10 cellular contexts compared by ENCODE assay signal in the genomic region with DNA sequence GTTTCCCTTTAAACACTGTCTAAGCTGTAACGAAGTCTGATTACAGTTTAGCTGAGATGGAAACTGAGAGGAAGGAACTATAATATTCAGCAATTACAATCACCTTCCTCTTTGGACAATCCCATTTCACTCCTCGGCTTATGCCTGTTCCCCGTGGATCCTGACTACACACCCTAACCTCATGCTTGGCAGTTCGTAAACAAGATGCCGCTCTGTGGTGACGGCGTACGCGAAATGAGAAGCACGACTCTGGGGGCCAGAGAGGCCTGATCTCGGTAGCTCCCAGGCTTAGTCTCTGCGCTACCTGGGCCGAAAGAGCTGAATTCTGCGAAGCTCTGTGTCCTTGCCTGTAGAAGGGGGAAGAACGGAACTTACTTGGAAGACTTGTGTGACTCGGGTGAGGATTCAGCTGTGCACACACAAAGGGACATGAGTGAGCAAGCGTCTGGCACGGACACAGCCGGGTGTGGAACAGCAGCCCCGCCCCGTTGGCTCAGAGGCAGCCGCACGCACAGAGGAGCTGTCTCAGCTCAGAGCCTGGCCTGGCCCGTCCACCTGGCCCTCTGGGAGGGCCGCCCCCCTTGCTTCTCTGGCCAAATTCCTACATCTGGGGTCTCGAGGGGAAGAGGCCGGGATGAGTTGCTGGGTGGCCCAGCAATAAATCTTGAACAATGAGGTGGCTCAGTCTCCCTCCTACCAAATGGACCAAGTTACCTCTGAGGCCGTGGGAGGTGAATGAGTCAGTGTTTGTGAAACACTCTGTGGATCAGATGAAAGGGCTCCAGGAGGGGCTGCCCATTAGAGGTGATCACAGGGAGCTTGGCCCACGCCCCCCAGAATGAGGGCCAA.
DNase-seq lines count a peak whose midpoint lies in the region; ATAC-seq and FAIRE-seq lines count a peak whose summit lies in the region.
"Had no signal": no experiment of that assay in that cellular context is flagged by ENCODE, and none has a peak within 500 bp of the region (broad histone marks: within the 10 kb centered on the region; RNA-seq: fewer than 3 reads in every experiment).

No MANE protein-coding gene starts in this region.

- H3K9me3 ChIP-seq in right cardiac atrium (ENCODE audit: control insufficient read depth, low read length) (no peaks in the 10 kb centered on the region), small intestine (ENCODE audit: control insufficient read depth, low read depth) (no peaks in the 10 kb centered on the region)

- no peaks in the 10 kb centered on the region for H3K36me3 Mint-ChIP-seq in activated T-cell treated with anti-CD3 and anti-CD28 coated beads, Interleukin-2, amount 50 U/mL, for 4 hours (ENCODE audit: insufficient read depth)

- intact Hi-C loops in right cardiac atrium (cut with DNase I) = no loop called here

- H3K4me1 ChIP-seq in right cardiac atrium (ENCODE audit: control insufficient read depth, insufficient read depth, low read length) = no peaks in the 10 kb centered on the region
- H3K4me1 ChIP-seq in small intestine (ENCODE audit: control insufficient read depth in 2 of 2, insufficient read depth in 1 of 2, low read depth in 1 of 2, low read length in 1 of 2) = no peaks in the 10 kb centered on the region

- WGBS in right cardiac atrium = 79% methylated on average over 29 of the region's 29 CpGs
- WGBS in small intestine, 3 donors = 30 to 62% (median 48%) methylated on average over 29 of the region's 29 CpGs

- peak; percentile 87 for FAIRE-seq in HTR-8/SVneo (lab: Jason Lieb, UNC)
- no peak for FAIRE-seq in small intestine (lab: Jason Lieb, UNC)

- no peaks in the 10 kb centered on the region for H3K4me1 Mint-ChIP-seq in activated T-cell treated with anti-CD3 and anti-CD28 coated beads, Interleukin-2, amount 50 U/mL, for 4 hours (ENCODE audit: low read depth)

- H3K27me3 Mint-ChIP-seq in activated T-cell treated with anti-CD3 and anti-CD28 coated beads, Interleukin-2, amount 50 U/mL, for 4 hours (ENCODE audit: low read depth) = no peaks in the 10 kb centered on the region

- no peak overlapping the region for H3K4me3 ChIP-seq in right cardiac atrium (ENCODE audit: low read length)
- no peak overlapping the region for H3K4me3 ChIP-seq in small intestine (ENCODE audit: low read depth in 1 of 2, low read length in 2 of 2)

- H3K27me3 ChIP-seq in right cardiac atrium (ENCODE audit: control insufficient read depth, insufficient read depth) = no peaks in the 10 kb centered on the region
- H3K27me3 ChIP-seq in small intestine (ENCODE audit: control insufficient read depth in 2 of 2, insufficient read depth in 2 of 2, low read length in 2 of 2) = no peaks in the 10 kb centered on the region

- ATAC-seq in activated T-cell treated with anti-CD3 and anti-CD28 coated beads, Interleukin-2, amount 50 U/mL, for 4 hours = peak; percentile 71 to 79
- ATAC-seq in right cardiac atrium (peak in 1 of 2 donors; percentile 24), GM21717 (IDR thresholded peaks at IDR 0.05; ENCODE audit: unreplicated experiment) (no peak), GM18502 (IDR thresholded peaks at IDR 0.05; ENCODE audit: poor library complexity, unreplicated experiment) (no peak), GM19324 (IDR thresholded peaks at IDR 0.05; ENCODE audit: low FRiP score, unreplicated experiment) (no peak)

- DNase-seq in HTR-8/SVneo (ENCODE audit: insufficient read length, low spot score) (no peak), right cardiac atrium (peak in 2 of 3 donors; percentile 56 to 70), small intestine (peak; percentile 75), GF-D8 (lab: John Stamatoyannopoulos, UW) (no peak)
- no peak for DNase-seq in activated T-cell treated with anti-CD3 and anti-CD28 coated beads, Interleukin-2, amount 50 U/mL, for 4 hours
- DNase-seq: NCI-H1436 treated with DMSO at 0.1 percent for 48 hours, SW 1271 had no signal

- no peaks in the 10 kb centered on the region for H3K36me3 ChIP-seq in small intestine (ENCODE audit: control insufficient read depth in 2 of 2, insufficient read depth in 2 of 2, low read length in 2 of 2)

- peak overlapping the region; percentile 31 for H3K4me3 Mint-ChIP-seq in activated T-cell treated with anti-CD3 and anti-CD28 coated beads, Interleukin-2, amount 50 U/mL, for 4 hours

- H3K27ac ChIP-seq in right cardiac atrium (ENCODE audit: low read length) = no peak overlapping the region
- H3K27ac ChIP-seq in small intestine (ENCODE audit: low read depth in 1 of 2, low read length in 1 of 2) = no peak overlapping the region

- no peaks in the 10 kb centered on the region for H3K9me3 Mint-ChIP-seq in activated T-cell treated with anti-CD3 and anti-CD28 coated beads, Interleukin-2, amount 50 U/mL, for 4 hours

Comparison
In these comparisons a context has a peak if more than half of its experiments do, and no peak if none do; other contexts are left out.
1. DNase-seq: peak in right cardiac atrium (2 of 3) and small intestine (single experiment); none in HTR-8/SVneo (single experiment), activated T-cell treated with anti-CD3 and anti-CD28 coated beads, Interleukin-2, amount 50 U/mL, for 4 hours (single experiment) and GF-D8 (single experiment).
2. ATAC-seq: peak in activated T-cell treated with anti-CD3 and anti-CD28 coated beads, Interleukin-2, amount 50 U/mL, for 4 hours (2 of 2); none in GM21717 (single experiment), GM18502 (single experiment) and GM19324 (single experiment).